ENCODE assay signal across 8 cellular contexts in the genomic region with DNA sequence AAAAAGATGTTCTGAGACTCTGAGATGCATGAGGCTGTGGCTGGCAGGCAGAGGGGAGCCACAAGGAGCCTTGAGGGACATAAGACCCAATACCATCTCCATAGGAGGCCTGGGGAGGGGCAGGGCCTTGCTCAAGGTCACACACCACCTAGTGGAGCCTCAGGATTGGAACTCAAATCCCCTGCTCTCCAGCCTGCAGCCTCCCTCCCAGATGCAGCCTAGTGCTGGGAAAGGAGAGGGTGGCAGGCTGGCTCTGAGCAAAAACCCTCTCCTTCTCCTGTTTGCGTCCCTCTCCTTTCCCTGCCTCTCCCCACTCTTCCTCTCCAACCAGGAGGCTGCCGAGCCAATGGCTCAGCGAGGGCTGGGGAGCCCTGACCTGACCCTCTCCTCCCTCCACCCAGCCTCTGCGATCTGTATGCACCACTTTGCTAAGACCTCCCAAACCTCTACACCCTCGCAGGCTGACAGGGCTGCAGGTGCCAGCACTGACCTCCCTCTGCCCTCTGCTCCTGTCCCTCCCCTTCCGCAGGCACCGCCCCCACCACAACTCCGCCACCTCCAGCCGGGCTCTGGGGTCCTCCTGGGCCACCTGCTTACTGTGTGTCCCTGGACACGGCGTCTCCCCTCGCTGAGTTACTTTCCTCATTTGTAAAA. TPM values are rescaled to one million over a fixed set of nuclear protein-coding genes. Genes with fewer than 3 reads are reported as not detected.
A peak's percentile ranks its signal among the peaks of the same experiment; 100 is the strongest.
DNase-seq lines count a peak whose midpoint lies in the region; ATAC-seq, FAIRE-seq and TF ChIP-seq lines count a peak whose summit lies in the region.

No MANE protein-coding gene starts in this region.

- no peaks in the 10 kb centered on the region for H3K4me1 Mint-ChIP-seq in activated T-helper 17 cell treated with anti-CD3 and anti-CD28 coated beads, Interleukin-2, amount 50 U/mL, for 72 hours

- CTCF ChIA-PET in HCT116 (lab: Charles Lee): interaction anchor here (0.7 kb wide), 1 partner anchor 22 kb away, joined by 3 read pairs; no protein-coding TSS in a partner anchor

- FAIRE-seq in keratinocyte (lab: Jason Lieb, UNC): no peak

- dilution Hi-C loops in keratinocyte (cut with MboI; ENCODE audit: extremely low pct_ligation_motif_present, low sequenced_read_pairs): no loop called here

- peak overlapping the region; percentile 60 for H3K4me3 ChIP-seq in BE2C (ENCODE audit: low read depth, low read length)
- no peak overlapping the region for H3K4me3 ChIP-seq in HCT116 (replicated peaks in 1 of 2; ENCODE audit: low read depth in 1 of 2, low read length in 2 of 2)
- no peak overlapping the region for H3K4me3 ChIP-seq in keratinocyte (ENCODE audit: control insufficient read depth in 2 of 3, extremely low read depth in 1 of 3, insufficient read depth in 2 of 3, low read depth in 1 of 3, low read length in 3 of 3)
- peak overlapping the region; percentile 51 for H3K4me3 ChIP-seq in suprapubic skin

- no peak overlapping the region for H3K4me2 ChIP-seq in HCT116 (ENCODE audit: low read length)
- H3K4me2 ChIP-seq in keratinocyte (ENCODE audit: control insufficient read depth, extremely low read depth, insufficient read depth, low read depth, low read length): no peak overlapping the region

- intact Hi-C loops in HCT116 (cut with micrococcal nuclease): no loop called here

- H3K79me2 ChIP-seq in HCT116 (ENCODE audit: insufficient read depth, low read length): no peaks in the 10 kb centered on the region
- H3K79me2 ChIP-seq in keratinocyte (ENCODE audit: control insufficient read depth, insufficient read depth, low read length): no peaks in the 10 kb centered on the region

- TF ChIP-seq POLR2A in HCT116 (IDR thresholded peaks at IDR 0.05; ENCODE audit: borderline replicate concordance, extremely low read depth, insufficient read depth, insufficient read length) (no peak), suprapubic skin (IDR thresholded peaks at IDR 0.05) (no peak)

- H3K27ac Mint-ChIP-seq in activated T-helper 17 cell treated with anti-CD3 and anti-CD28 coated beads, Interleukin-2, amount 50 U/mL, for 72 hours: no peak overlapping the region

- peaks cover 22% of the 10 kb centered on the region for H3K27me3 Mint-ChIP-seq in activated T-helper 17 cell treated with anti-CD3 and anti-CD28 coated beads, Interleukin-2, amount 50 U/mL, for 72 hours

- H3K27ac ChIP-seq in HCT116 (ENCODE audit: low read depth, low read length) (no peak overlapping the region; the same call in 1 of the 2 replicates), keratinocyte (ENCODE audit: control insufficient read depth, insufficient read depth, low read length) (no peak overlapping the region), suprapubic skin (no peak overlapping the region)

- H3K9me3 ChIP-seq in BE2C: no peaks in the 10 kb centered on the region
- no peaks in the 10 kb centered on the region for H3K9me3 ChIP-seq in HCT116 (ENCODE audit: control insufficient read depth in 1 of 2, insufficient read depth in 1 of 2, low read depth in 1 of 2, low read length in 2 of 2)
- H3K9me3 ChIP-seq in keratinocyte (ENCODE audit: control insufficient read depth, low read depth, low read length): no peaks in the 10 kb centered on the region
- no peaks in the 10 kb centered on the region for H3K9me3 ChIP-seq in suprapubic skin

- H3K9me1 ChIP-seq in keratinocyte (ENCODE audit: control insufficient read depth, extremely low read depth, insufficient read depth, low read length): no peaks in the 10 kb centered on the region

- RAD21 ChIA-PET in HCT116 (lab: Charles Lee; ENCODE audit: low non-redundant PET in 1 of 2, low total read pairs in 2 of 2, uncharacterized antibody in 2 of 2, unreplicated experiment in 2 of 2): no interaction called here

- no peaks in the 10 kb centered on the region for H3K9me3 Mint-ChIP-seq in activated T-helper 17 cell treated with anti-CD3 and anti-CD28 coated beads, Interleukin-2, amount 50 U/mL, for 72 hours

- H3K36me3 Mint-ChIP-seq in activated T-helper 17 cell treated with anti-CD3 and anti-CD28 coated beads, Interleukin-2, amount 50 U/mL, for 72 hours (ENCODE audit: low read depth): no peaks in the 10 kb centered on the region

- H2AFZ ChIP-seq in HCT116 (ENCODE audit: low read depth, low read length, poor library complexity, severe bottlenecking): no peak overlapping the region
- H2AFZ ChIP-seq in keratinocyte (ENCODE audit: control insufficient read depth, low read length): no peak overlapping the region

- TF ChIP-seq CTCF in BE2C (IDR thresholded peaks at IDR 0.05; ENCODE audit: low read depth, low read length) (peak; percentile 30; the same call in 1 of the 2 replicates), HCT116 (IDR thresholded peaks at IDR 0.05 in 2 of 3, conservative IDR thresholded peaks at IDR 0.05 in 1 of 3; ENCODE audit: borderline replicate concordance in 1 of 3, insufficient read depth in 1 of 3, low read depth in 2 of 3, low read length in 2 of 3) (peak in 2 of 3 experiments; percentile 16 to 22; a peak in 2 of 6 replicates), keratinocyte (optimal IDR thresholded peaks at IDR 0.05 in 1 of 3, IDR thresholded peaks at IDR 0.05 in 1 of 3, conservative IDR thresholded peaks at IDR 0.05 in 1 of 3; ENCODE audit: extremely low read depth in 1 of 3, insufficient read depth in 2 of 3, low read length in 3 of 3) (peak in 2 of 3 experiments; percentile 14 to 22), suprapubic skin (IDR thresholded peaks at IDR 0.05) (no peak)

- H3K4me3 Mint-ChIP-seq in activated T-helper 17 cell treated with anti-CD3 and anti-CD28 coated beads, Interleukin-2, amount 50 U/mL, for 72 hours: peak overlapping the region; percentile 68

- DNase-seq in BE2C: no peak
- peak; percentile 4 for DNase-seq in HCT116 (ENCODE audit: low read depth, low spot score)
- DNase-seq in keratinocyte (ENCODE audit: low read depth, low spot score): no peak
- peak in 1 of 2 donors; percentile 54 for DNase-seq in suprapubic skin (ENCODE audit: low spot score in 2 of 2)
- DNase-seq in cerebellar nuclear complex (lab: John Stamatoyannopoulos, UW): no peak
- DNase-seq in cortex of kidney (lab: John Stamatoyannopoulos, UW): no peak

- no peak overlapping the region for H3K9ac ChIP-seq in HCT116 (ENCODE audit: low read length)
- no peak overlapping the region for H3K9ac ChIP-seq in keratinocyte (ENCODE audit: control insufficient read depth, extremely low read depth, insufficient read depth, low read length)

- no peak for TF ChIP-seq EP300 in suprapubic skin (IDR thresholded peaks at IDR 0.05)

- no peaks in the 10 kb centered on the region for H3K27me3 ChIP-seq in BE2C
- H3K27me3 ChIP-seq in HCT116 (ENCODE audit: insufficient read depth, low read length): no peaks in the 10 kb centered on the region
- H3K27me3 ChIP-seq in keratinocyte (ENCODE audit: control insufficient read depth, extremely low read depth, insufficient read depth, low read length): peaks cover 34% of the 10 kb centered on the region
- peaks cover 40% of the 10 kb centered on the region for H3K27me3 ChIP-seq in suprapubic skin

- no TSS peak for BruUV-seq in HCT116 (replicated peaks; lab: Mats Ljungman, UMichigan)

- TF ChIP-seq RAD21 in HCT116 (IDR thresholded peaks at IDR 0.05; ENCODE audit: low read depth): no peak

- H3K4me1 ChIP-seq in BE2C (no peaks in the 10 kb centered on the region), HCT116 (ENCODE audit: control insufficient read depth in 1 of 2, insufficient read depth in 2 of 2, low read length in 2 of 2) (no peaks in the 10 kb centered on the region), keratinocyte (ENCODE audit: control insufficient read depth, extremely low read depth, insufficient read depth, low read length) (no peaks in the 10 kb centered on the region), suprapubic skin (peaks cover 13% of the 10 kb centered on the region)

- H4K20me1 ChIP-seq in HCT116 (ENCODE audit: insufficient read depth) (no peaks in the 10 kb centered on the region), keratinocyte (ENCODE audit: control insufficient read depth, extremely low read depth, insufficient read depth, low read length) (no peaks in the 10 kb centered on the region)

- peak; percentile 89 for ATAC-seq in HCT116
- ATAC-seq in activated T-helper 17 cell treated with anti-CD3 and anti-CD28 coated beads, Interleukin-2, amount 50 U/mL, for 72 hours (replicated peaks): peak; percentile 12
- ATAC-seq in HG03521 (IDR thresholded peaks at IDR 0.05; ENCODE audit: unreplicated experiment): no peak

- no peaks in the 10 kb centered on the region for H3K36me3 ChIP-seq in BE2C
- H3K36me3 ChIP-seq in HCT116 (ENCODE audit: control insufficient read depth in 1 of 2, insufficient read depth in 2 of 2, low read length in 2 of 2): no peaks in the 10 kb centered on the region
- H3K36me3 ChIP-seq in keratinocyte (ENCODE audit: control insufficient read depth in 2 of 2, extremely low read depth in 1 of 2, insufficient read depth in 2 of 2, low read length in 2 of 2): no peaks in the 10 kb centered on the region
- H3K36me3 ChIP-seq in suprapubic skin: no peaks in the 10 kb centered on the region

- 15% methylated on average over 12 of the region's 12 CpGs for WGBS in suprapubic skin

- no peaks in the 10 kb centered on the region for H3K9me2 ChIP-seq in HCT116 (ENCODE audit: insufficient read depth)

- POLR2A ChIA-PET in HCT116 (lab: Charles Lee): no interaction called here

TF ChIP-seq in HCT116, 20 proteins besides CTCF, POLR2A, EP300 and RAD21:
- TF ChIP-seq POLR2AphosphoS5 (IDR thresholded peaks at IDR 0.05; ENCODE audit: low read depth, low read length): no peak

RNA-seq across cellular contexts. Expression of a gene that starts 14.7 kb away (rescaled TPM):
- not detected for polyA plus RNA-seq in BE2C (2012; ENCODE audit: insufficient read depth, insufficient read length, low read depth)
- not detected for total RNA-seq in HCT116 (2021; ENCODE audit: unreplicated experiment)
- polyA plus RNA-seq in HCT116 (2012): not detected in 2 replicates
- total RNA-seq in activated T-helper 17 cell treated with anti-CD3 and anti-CD28 coated beads, Interleukin-2, amount 50 U/mL, for 72 hours: not detected
- not detected in 3 replicates for polyA plus RNA-seq in keratinocyte
- polyA plus RNA-seq in keratinocyte (2011; ENCODE audit: low read depth): not detected
- not detected in 2 replicates for polyA plus RNA-seq in keratinocyte (2011; cell fraction: cytosol; rRNA removed)
- polyA plus RNA-seq in keratinocyte (2011; cell fraction: nucleus; rRNA removed): not detected in 2 replicates
- polyA plus RNA-seq in keratinocyte (2012; ENCODE audit: low replicate concordance): not detected in 2 replicates
- not detected in 3 replicates for polyA minus RNA-seq in keratinocyte
- not detected for polyA minus RNA-seq in keratinocyte (2011; cell fraction: cytosol; rRNA and poly(A)+ RNA removed)
- polyA minus RNA-seq in keratinocyte (2011; cell fraction: nucleus; rRNA and poly(A)+ RNA removed): not detected in 2 replicates
- not detected for total RNA-seq in suprapubic skin

Comparison
In these comparisons a context has a peak if more than half of its experiments do, and no peak if none do; other contexts are left out.
1. H3K4me3 ChIP-seq: peak in BE2C (single experiment) and suprapubic skin (single experiment); none in HCT116 (0 of 2) and keratinocyte (0 of 3).
2. CTCF ChIP-seq: peak in BE2C (single experiment), HCT116 (2 of 3) and keratinocyte (2 of 3); none in suprapubic skin (0 of 2).